In the genomic region with DNA sequence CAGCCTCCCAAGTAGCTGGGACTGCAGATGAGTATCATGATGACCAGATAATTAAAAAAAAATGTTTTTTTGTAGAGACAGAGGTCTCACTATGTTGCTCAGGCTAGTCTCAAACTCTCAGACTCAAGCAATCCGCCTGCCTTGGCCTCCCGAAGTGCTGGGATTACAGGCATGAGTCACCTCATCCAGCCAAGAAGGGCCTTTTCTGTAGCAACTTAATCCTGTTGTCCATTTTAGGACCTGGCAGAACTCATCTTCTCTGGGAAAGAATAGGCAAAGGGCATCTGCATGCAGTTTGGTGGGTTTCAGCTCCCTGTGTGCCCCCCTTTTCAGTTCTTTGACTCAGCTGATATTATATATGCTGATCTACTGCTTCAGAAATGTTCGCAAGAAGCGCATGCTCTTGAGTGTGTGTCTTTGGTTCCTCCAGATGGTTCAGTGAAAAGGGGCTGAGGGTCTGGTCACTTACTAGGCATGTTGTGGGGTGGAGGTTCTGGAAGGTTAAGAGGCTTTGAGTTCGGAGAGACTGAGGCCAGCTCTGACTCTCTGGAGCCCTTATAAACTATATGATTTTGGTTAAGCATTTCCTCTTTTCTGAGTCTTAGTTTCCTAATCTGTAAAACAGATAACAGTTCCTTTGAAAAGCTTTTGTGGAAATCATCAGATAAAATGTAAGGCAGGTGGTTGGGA, we compare ENCODE assay signal across 18 cellular contexts. TPM values are rescaled to one million over a fixed set of nuclear protein-coding genes. Genes with fewer than 3 reads are reported as not detected.
DNase-seq lines count a peak whose midpoint lies in the region; ATAC-seq, FAIRE-seq and TF ChIP-seq lines count a peak whose summit lies in the region.
"Had no signal": no experiment of that assay in that cellular context is flagged by ENCODE, and none has a peak within 500 bp of the region (broad histone marks: within the 10 kb centered on the region; RNA-seq: fewer than 3 reads in every experiment).

No MANE protein-coding gene starts in this region.

- H3K27me3 Mint-ChIP-seq in activated T-cell treated with anti-CD3 and anti-CD28 coated beads, Interleukin-2, amount 50 U/mL, for 24 hours, result no peaks in the 10 kb centered on the region
- no peaks in the 10 kb centered on the region for H3K27me3 Mint-ChIP-seq in activated T-cell treated with anti-CD3 and anti-CD28 coated beads, Interleukin-2, amount 50 U/mL, for 72 hours (ENCODE audit: low read depth)
- H3K27me3 Mint-ChIP-seq in activated CD8-positive, alpha-beta T cell treated with anti-CD3 and anti-CD28 coated beads for 36 hours, result no peaks in the 10 kb centered on the region
- H3K27me3 Mint-ChIP-seq: central memory CD8-positive, alpha-beta T cell had no signal

- no peak for FAIRE-seq in GM12891 (lab: Jason Lieb, UNC)
- FAIRE-seq: GM12892 had no signal

- H3K4me1 Mint-ChIP-seq in activated T-cell treated with anti-CD3 and anti-CD28 coated beads, Interleukin-2, amount 50 U/mL, for 24 hours (ENCODE audit: low read depth), result peaks cover 13% of the 10 kb centered on the region
- H3K4me1 Mint-ChIP-seq in activated T-cell treated with anti-CD3 and anti-CD28 coated beads, Interleukin-2, amount 50 U/mL, for 72 hours (ENCODE audit: low read depth), result peaks cover 17% of the 10 kb centered on the region
- H3K4me1 Mint-ChIP-seq in activated CD8-positive, alpha-beta T cell treated with anti-CD3 and anti-CD28 coated beads for 36 hours (ENCODE audit: low read depth), result peaks cover 15% of the 10 kb centered on the region
- H3K4me1 Mint-ChIP-seq: central memory CD8-positive, alpha-beta T cell had no signal

- H3K36me3 Mint-ChIP-seq in activated T-cell treated with anti-CD3 and anti-CD28 coated beads, Interleukin-2, amount 50 U/mL, for 24 hours (ENCODE audit: low read depth), result peaks cover 82% of the 10 kb centered on the region
- H3K36me3 Mint-ChIP-seq in activated T-cell treated with anti-CD3 and anti-CD28 coated beads, Interleukin-2, amount 50 U/mL, for 72 hours (ENCODE audit: insufficient read depth in 2 of 2), result peaks cover 2% of the 10 kb centered on the region in 2 donors
- peaks cover 33% of the 10 kb centered on the region for H3K36me3 Mint-ChIP-seq in activated CD8-positive, alpha-beta T cell treated with anti-CD3 and anti-CD28 coated beads for 36 hours (ENCODE audit: low read depth)

- no peak overlapping the region for H3K4me3 Mint-ChIP-seq in activated T-cell treated with anti-CD3 and anti-CD28 coated beads, Interleukin-2, amount 50 U/mL, for 24 hours
- no peak overlapping the region for H3K4me3 Mint-ChIP-seq in activated T-cell treated with anti-CD3 and anti-CD28 coated beads, Interleukin-2, amount 50 U/mL, for 72 hours
- no peak overlapping the region for H3K4me3 Mint-ChIP-seq in activated CD8-positive, alpha-beta T cell treated with anti-CD3 and anti-CD28 coated beads for 36 hours
- H3K4me3 Mint-ChIP-seq: central memory CD8-positive, alpha-beta T cell had no signal

- H3K27ac Mint-ChIP-seq in activated T-cell treated with anti-CD3 and anti-CD28 coated beads, Interleukin-2, amount 50 U/mL, for 24 hours, result peak overlapping the region; percentile 37
- H3K27ac Mint-ChIP-seq in activated T-cell treated with anti-CD3 and anti-CD28 coated beads, Interleukin-2, amount 50 U/mL, for 72 hours, result no peak overlapping the region
- peak overlapping the region; percentile 27 for H3K27ac Mint-ChIP-seq in activated CD8-positive, alpha-beta T cell treated with anti-CD3 and anti-CD28 coated beads for 36 hours

- no peak for TF ChIP-seq CTCF in activated CD8-positive, alpha-beta T cell treated with anti-CD3 and anti-CD28 coated beads for 36 hours (IDR thresholded peaks at IDR 0.05)

- TF ChIP-seq POLR2A in GM12891 (IDR thresholded peaks at IDR 0.05; ENCODE audit: low read depth, low read length), result no peak

- intact Hi-C loops in activated CD8-positive, alpha-beta T cell treated with anti-CD3 and anti-CD28 coated beads for 36 hours (cut with micrococcal nuclease), result loop anchor here (10.0 kb wide), 1 partner anchor 416 kb away; no protein-coding TSS in a partner anchor

- no peak for ATAC-seq in activated T-cell treated with anti-CD3 and anti-CD28 coated beads, Interleukin-2, amount 50 U/mL, for 72 hours (replicated peaks in 1 of 2)
- ATAC-seq in activated CD8-positive, alpha-beta T cell treated with anti-CD3 and anti-CD28 coated beads for 36 hours, result no peak
- no peak for ATAC-seq in HG03565 (IDR thresholded peaks at IDR 0.05; ENCODE audit: unreplicated experiment)
- ATAC-seq: right lobe of liver had no signal

- no peaks in the 10 kb centered on the region for H3K9me3 Mint-ChIP-seq in activated T-cell treated with anti-CD3 and anti-CD28 coated beads, Interleukin-2, amount 50 U/mL, for 24 hours
- no peaks in the 10 kb centered on the region for H3K9me3 Mint-ChIP-seq in activated T-cell treated with anti-CD3 and anti-CD28 coated beads, Interleukin-2, amount 50 U/mL, for 72 hours
- no peaks in the 10 kb centered on the region for H3K9me3 Mint-ChIP-seq in activated CD8-positive, alpha-beta T cell treated with anti-CD3 and anti-CD28 coated beads for 36 hours
- H3K9me3 Mint-ChIP-seq: central memory CD8-positive, alpha-beta T cell had no signal

- CTCF ChIA-PET in activated CD8-positive, alpha-beta T cell treated with anti-CD3 and anti-CD28 coated beads for 36 hours (lab: Charles Lee), result interaction anchor here (0.7 to 5.9 kb wide), 14 partner anchors 14 to 416 kb away, joined by 3 to 63 read pairs (median 12); partner anchors contain the start of genes MECR, SRSF4 and TMEM200B

- POLR2A ChIA-PET in activated CD8-positive, alpha-beta T cell treated with anti-CD3 and anti-CD28 coated beads for 36 hours (lab: Charles Lee), result interaction anchor here (0.7 to 1.7 kb wide), 2 partner anchors 19 to 30 kb away, joined by 3 to 7 read pairs; partner anchors contain the start of genes MECR and SRSF4

- DNase-seq in activated T-cell treated with anti-CD3 and anti-CD28 coated beads, Interleukin-2, amount 50 U/mL, for 24 hours, result no peak
- no peak for DNase-seq in activated T-cell treated with anti-CD3 and anti-CD28 coated beads, Interleukin-2, amount 50 U/mL, for 72 hours
- DNase-seq in activated CD8-positive, alpha-beta T cell treated with anti-CD3 and anti-CD28 coated beads for 36 hours, result no peak
- DNase-seq in iris pigment epithelial cell (ENCODE audit: low read depth), result peak; percentile 54
- DNase-seq in foreskin melanocyte, result no peak
- DNase-seq in SHP77 treated with DMSO at 0.1 percent for 48 hours (lab: John Stamatoyannopoulos, UW), result no peak
- DNase-seq in GM12891 (ENCODE audit: insufficient read length, low spot score), result no peak
- DNase-seq: activated CD8-positive, alpha-beta memory T cell treated with anti-CD3 and anti-CD28 coated beads, Interleukin-2, amount 50 U/mL, for 4 hours; activated gamma-delta T cell treated with Interleukin-2 at 50 U/mL for 16 hours; glutamatergic neuron; NCI-H1694; NCI-H2227 treated with DMSO at 0.1 percent for 48 hours; right lobe of liver; SHP77; stimulated activated naive CD8-positive, alpha-beta T cell treated with anti-CD3 and anti-CD28 coated beads, Interleukin-15, Interleukin-2, amounts not matched to agents 100 U/mL and 50 U/mL, for 24 hours had no signal

TF ChIP-seq in GM12891, 5 proteins besides CTCF, POLR2A, EP300 and RAD21:
- TF ChIP-seq POU2F2 (IDR thresholded peaks at IDR 0.05; ENCODE audit: low read depth, low read length) (no peak), TAF1 (IDR thresholded peaks at IDR 0.05; ENCODE audit: low read depth, low read length) (no peak), SPI1 (IDR thresholded peaks at IDR 0.05; ENCODE audit: low read depth, low read length) (no peak), POLR2AphosphoS5 (IDR thresholded peaks at IDR 0.05; ENCODE audit: low read depth, low read length) (no peak)

RNA-seq across cellular contexts. Expression of gene SRSF4, which starts 19.4 kb away (rescaled TPM):
- 100 to 1,000 TPM; 123 to 141 TPM for total RNA-seq in activated T-cell treated with anti-CD3 and anti-CD28 coated beads, Interleukin-2, amount 50 U/mL, for 72 hours
- total RNA-seq in activated CD8-positive, alpha-beta T cell treated with anti-CD3 and anti-CD28 coated beads for 36 hours, result 100 to 1,000 TPM; 121 to 123 TPM
- polyA plus RNA-seq in GM12891 (2012; ENCODE audit: low read depth, missing spikeins), result 58.9 TPM

RNA-seq across cellular contexts. Expression of gene MECR, which starts 29.7 kb away (rescaled TPM):
- total RNA-seq in activated T-cell treated with anti-CD3 and anti-CD28 coated beads, Interleukin-2, amount 50 U/mL, for 72 hours, result 10 to 100 TPM; 23.5 to 37.0 TPM
- 10 to 100 TPM; 42.2 to 43.5 TPM for total RNA-seq in activated CD8-positive, alpha-beta T cell treated with anti-CD3 and anti-CD28 coated beads for 36 hours
- polyA plus RNA-seq in GM12891 (2012; ENCODE audit: low read depth, missing spikeins), result 25.3 TPM

RNA-seq across cellular contexts. Expression of gene PTPRU, which starts 35.3 kb away (rescaled TPM):
- under 1 TPM; 0.17 to 0.83 TPM for total RNA-seq in activated T-cell treated with anti-CD3 and anti-CD28 coated beads, Interleukin-2, amount 50 U/mL, for 72 hours
- total RNA-seq in activated CD8-positive, alpha-beta T cell treated with anti-CD3 and anti-CD28 coated beads for 36 hours, result under 1 TPM; 0.56 to 0.74 TPM
- polyA plus RNA-seq in GM12891 (2012; ENCODE audit: low read depth, missing spikeins), result 0.06 TPM
